ENCODE assay signal across 1 cellular context in genomic region chr17:59223813-59224212, GRCh38.
TF ChIP-seq lines count a peak whose summit lies in the region.

No MANE protein-coding gene starts in this region.

TF ChIP-seq in neural cell, 6 proteins besides CTCF, POLR2A, EP300 and RAD21:
- no peak for TF ChIP-seq REST (IDR thresholded peaks at IDR 0.05; ENCODE audit: borderline replicate concordance)
- TF ChIP-seq SMC3 (conservative IDR thresholded peaks at IDR 0.05; ENCODE audit: poor library complexity) = no peak
- no peak for TF ChIP-seq EZH2 (IDR thresholded peaks at IDR 0.05; ENCODE audit: borderline replicate concordance, insufficient read depth, low read length, poor library complexity, severe bottlenecking)
- no peak for TF ChIP-seq POLR2AphosphoS5 (IDR thresholded peaks at IDR 0.05)
- no peak for TF ChIP-seq TAF1 (IDR thresholded peaks at IDR 0.05; ENCODE audit: low read depth)
- no peak for TF ChIP-seq MXI1 (conservative IDR thresholded peaks at IDR 0.05; ENCODE audit: poor library complexity, severe bottlenecking)
